1 cellular context compared by ENCODE assay signal in genomic region chr2:36380624-36381481, GRCh38.
A peak's percentile ranks its signal among the peaks of the same experiment; 100 is the strongest.
TF ChIP-seq lines count a peak whose summit lies in the region.

No MANE protein-coding gene starts in this region.

TF ChIP-seq in HepG2, 621 proteins besides CTCF, POLR2A, EP300 and RAD21 (continued from another document):
- TF ChIP-seq SP4 (CRISPR knock-in tag; IDR thresholded peaks at IDR 0.05) (peak; percentile 83), LRRFIP1 (CRISPR knock-in tag; conservative IDR thresholded peaks at IDR 0.05) (no peak), BCL6 (CRISPR knock-in tag; IDR thresholded peaks at IDR 0.05) (peak; percentile 89), MAX (IDR thresholded peaks at IDR 0.05) (peak; percentile 83), ZNF430 (CRISPR knock-in tag; IDR thresholded peaks at IDR 0.05) (peak; percentile 93; the same call in 1 of the 2 replicates), ZNF180 (CRISPR knock-in tag; IDR thresholded peaks at IDR 0.05; ENCODE audit: borderline replicate concordance, low read depth) (no peak), ZNF772 (CRISPR knock-in tag; IDR thresholded peaks at IDR 0.05) (peak; percentile 83), NR2C2 (CRISPR knock-in tag; IDR thresholded peaks at IDR 0.05; ENCODE audit: borderline replicate concordance) (peak; percentile 94), NBN (conservative IDR thresholded peaks at IDR 0.05) (no peak), HOXD1 (CRISPR knock-in tag; IDR thresholded peaks at IDR 0.05) (peak; percentile 82), ZNF761 (CRISPR knock-in tag; conservative IDR thresholded peaks at IDR 0.05) (peak; percentile 94; the same call in 1 of the 2 replicates), CC2D1A (CRISPR knock-in tag; IDR thresholded peaks at IDR 0.05) (no peak), KDM5A (IDR thresholded peaks at IDR 0.05; ENCODE audit: borderline replicate concordance, low read length) (peak; percentile 48; the same call in 1 of the 2 replicates), ZNF205 (CRISPR knock-in tag; IDR thresholded peaks at IDR 0.05) (peak; percentile 88), MNT (IDR thresholded peaks at IDR 0.05) (no peak), ZNF431 (CRISPR knock-in tag; IDR thresholded peaks at IDR 0.05; ENCODE audit: borderline replicate concordance, low read depth) (peak; percentile 10; the same call in 1 of the 2 replicates), MXD1 (CRISPR knock-in tag; IDR thresholded peaks at IDR 0.05) (peak; percentile 55; the same call in 1 of the 2 replicates), PHF20 (CRISPR knock-in tag; IDR thresholded peaks at IDR 0.05) (0 out of 2 replicates have a peak, but pooled peaks have one; percentile 37), HIVEP1 (CRISPR knock-in tag; IDR thresholded peaks at IDR 0.05) (peak; percentile 97), SMYD3 (CRISPR knock-in tag; IDR thresholded peaks at IDR 0.05) (peak; percentile 70; the same call in 1 of the 2 replicates), ZNF230 (CRISPR knock-in tag; IDR thresholded peaks at IDR 0.05) (peak; percentile 83; the same call in 1 of the 2 replicates), RBM39 (IDR thresholded peaks at IDR 0.05; ENCODE audit: low read depth, low read length, poor library complexity, severe bottlenecking) (peak; percentile 81), ZNF878 (CRISPR knock-in tag; IDR thresholded peaks at IDR 0.05) (peak; percentile 90; the same call in 1 of the 2 replicates), MATR3 (CRISPR knock-in tag; IDR thresholded peaks at IDR 0.05) (no peak), ZFP36 (IDR thresholded peaks at IDR 0.05; ENCODE audit: borderline replicate concordance, low read depth, low read length, partially characterized antibody) (no peak), ZNF280D (CRISPR knock-in tag; IDR thresholded peaks at IDR 0.05) (peak; percentile 90), TRAFD1 (CRISPR knock-in tag; IDR thresholded peaks at IDR 0.05; ENCODE audit: borderline replicate concordance) (no peak), PPARG (CRISPR knock-in tag; conservative IDR thresholded peaks at IDR 0.05) (peak; percentile 86), POLR2AphosphoS5 (IDR thresholded peaks at IDR 0.05; ENCODE audit: low read depth, low read length) (peak; percentile 48; the same call in 1 of the 2 replicates), IRF9 (CRISPR knock-in tag; IDR thresholded peaks at IDR 0.05; ENCODE audit: borderline replicate concordance) (peak; percentile 88)
TF ChIP-seq in HepG2: peak in this region for 361.
